8 cellular contexts compared by ENCODE assay signal in the genomic region with DNA sequence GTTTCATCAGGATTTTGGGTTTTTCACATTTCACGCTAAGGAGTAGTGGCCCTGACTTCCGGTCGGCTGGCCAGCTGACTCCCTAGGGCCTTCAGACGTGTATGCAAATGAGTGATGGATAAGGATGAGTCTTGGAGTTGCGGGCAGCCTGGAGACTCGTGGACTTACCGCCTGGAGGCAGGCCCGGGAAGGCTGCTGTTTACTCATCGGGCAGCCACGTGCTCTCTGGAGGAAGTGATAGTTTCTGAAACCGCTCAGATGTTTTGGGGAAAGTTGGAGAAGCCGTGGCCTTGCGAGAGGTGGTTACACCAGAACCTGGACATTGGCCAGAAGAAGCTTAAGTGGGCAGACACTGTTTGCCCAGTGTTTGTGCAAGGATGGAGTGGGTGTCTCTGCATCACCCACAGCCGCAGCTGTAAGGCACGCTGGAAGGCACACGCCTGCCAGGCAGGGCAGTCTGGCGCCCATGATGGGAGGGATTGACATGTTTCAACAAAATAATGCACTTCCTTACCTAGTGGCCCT. TPM values are rescaled to one million over a fixed set of nuclear protein-coding genes. Genes with fewer than 3 reads are reported as not detected.
DNase-seq lines count a peak whose midpoint lies in the region; ATAC-seq and TF ChIP-seq lines count a peak whose summit lies in the region.

No MANE protein-coding gene starts in this region.

- TF ChIP-seq EP300 in ovary (IDR thresholded peaks at IDR 0.05) = no peak

- H3K4me1 ChIP-seq in CD4-positive, alpha-beta memory T cell (ENCODE audit: insufficient read depth, low read length) = peaks cover 62% of the 10 kb centered on the region
- H3K4me1 ChIP-seq in ovary (ENCODE audit: insufficient read depth) = peaks cover 16% of the 10 kb centered on the region

- H3K27ac ChIP-seq in CD4-positive, alpha-beta memory T cell (ENCODE audit: low read depth, low read length) = peak overlapping the region; percentile 31
- H3K27ac ChIP-seq in HL-60 (replicated peaks) (peak overlapping the region; percentile 74), ovary (peak overlapping the region in 1 of 2 donors; percentile 54)

- TF ChIP-seq POLR2A in ovary (IDR thresholded peaks at IDR 0.05) = no peak

- H3K27me3 Mint-ChIP-seq in CD4-positive, alpha-beta memory T cell = no peaks in the 10 kb centered on the region
- no peaks in the 10 kb centered on the region for H3K27me3 Mint-ChIP-seq in activated CD8-positive, alpha-beta T cell treated with anti-CD3 and anti-CD28 coated beads for 36 hours

- ATAC-seq in activated CD8-positive, alpha-beta T cell treated with anti-CD3 and anti-CD28 coated beads for 36 hours = peak; percentile 43

- H3K27me3 ChIP-seq in CD4-positive, alpha-beta memory T cell (ENCODE audit: insufficient read depth, low read length) = no peaks in the 10 kb centered on the region
- H3K27me3 ChIP-seq in HL-60 (ENCODE audit: insufficient read depth, poor library complexity, severe bottlenecking) = no peaks in the 10 kb centered on the region
- H3K27me3 ChIP-seq in ovary = no peaks in the 10 kb centered on the region

- intact Hi-C loops in CD4-positive, alpha-beta memory T cell (cut with micrococcal nuclease) = no loop called here
- intact Hi-C loops in activated CD8-positive, alpha-beta T cell treated with anti-CD3 and anti-CD28 coated beads for 36 hours (cut with micrococcal nuclease) = no loop called here
- intact Hi-C loops in ovary (cut with DNase I) = no loop called here

- POLR2A ChIA-PET in CD4-positive, alpha-beta memory T cell (lab: Charles Lee; ENCODE audit: partially characterized antibody) = interaction anchor here (39.9 to 50.6 kb wide), 2 partner anchors 5 to 22 kb away, joined by 1713 read pairs; a partner anchor contains a TSS
- POLR2A ChIA-PET in activated CD8-positive, alpha-beta T cell treated with anti-CD3 and anti-CD28 coated beads for 36 hours (lab: Charles Lee) = interaction anchor here (1.5 kb wide), 1 partner anchor 13 kb away, joined by 3 read pairs; no protein-coding TSS in a partner anchor

- no peak for TF ChIP-seq CTCF in HL-60 (IDR thresholded peaks at IDR 0.05; ENCODE audit: insufficient read depth, low read length)
- TF ChIP-seq CTCF in activated CD8-positive, alpha-beta T cell treated with anti-CD3 and anti-CD28 coated beads for 36 hours (IDR thresholded peaks at IDR 0.05) = no peak
- peak in 1 of 3 donors; percentile 23 for TF ChIP-seq CTCF in ovary (IDR thresholded peaks at IDR 0.05)

- peak overlapping the region in 1 of 2 donors; percentile 17 for H3K4me3 ChIP-seq in CD4-positive, alpha-beta memory T cell (ENCODE audit: low read length in 2 of 2)
- H3K4me3 ChIP-seq in HL-60 (replicated peaks; ENCODE audit: insufficient read depth, low read length) (no peak overlapping the region), ovary (no peak overlapping the region)

- H3K36me3 ChIP-seq in CD4-positive, alpha-beta memory T cell (ENCODE audit: insufficient read depth, low read length) = no peaks in the 10 kb centered on the region
- H3K36me3 ChIP-seq in ovary = no peaks in the 10 kb centered on the region

- no peaks in the 10 kb centered on the region for H3K9me3 ChIP-seq in CD4-positive, alpha-beta memory T cell (ENCODE audit: control insufficient read depth in 1 of 2, low read length in 2 of 2)
- H3K9me3 ChIP-seq in ovary = no peaks in the 10 kb centered on the region

- H3K4me3 Mint-ChIP-seq in CD4-positive, alpha-beta memory T cell = peak overlapping the region in 7 of 8 donors; percentile 55 to 79 (median 70)
- H3K4me3 Mint-ChIP-seq in activated CD8-positive, alpha-beta T cell treated with anti-CD3 and anti-CD28 coated beads for 36 hours = no peak overlapping the region

- WGBS in ovary, 3 donors = 11 to 28% (median 14%) methylated on average over 17 of the region's 17 CpGs

- DNase-seq in CD4-positive, alpha-beta memory T cell = peak in 2 of 5 donors; percentile 25 to 33
- peak; percentile 97 to 98 for DNase-seq in HL-60 (ENCODE audit: low read depth in 1 of 2, low spot score in 1 of 2)
- DNase-seq in activated CD8-positive, alpha-beta T cell treated with anti-CD3 and anti-CD28 coated beads for 36 hours = no peak
- peak; percentile 93 for DNase-seq in fibroblast of the conjunctiva (ENCODE audit: low read depth)
- peak; percentile 79 to 88 (median 81) for DNase-seq in ovary
- no peak for DNase-seq in SK-N-DZ (ENCODE audit: low spot score)
- DNase-seq in NCI-H748 (lab: John Stamatoyannopoulos, UW; ENCODE audit: unreplicated experiment) = no peak
- no peak for DNase-seq in NCI-H526 treated with DMSO at 0.1 percent for 48 hours (lab: John Stamatoyannopoulos, UW)

- no peaks in the 10 kb centered on the region for H3K36me3 Mint-ChIP-seq in CD4-positive, alpha-beta memory T cell
- no peaks in the 10 kb centered on the region for H3K36me3 Mint-ChIP-seq in activated CD8-positive, alpha-beta T cell treated with anti-CD3 and anti-CD28 coated beads for 36 hours (ENCODE audit: low read depth)

- peaks cover 30 to 65% (median 42%) of the 10 kb centered on the region in 4 donors for H3K4me1 Mint-ChIP-seq in CD4-positive, alpha-beta memory T cell
- H3K4me1 Mint-ChIP-seq in activated CD8-positive, alpha-beta T cell treated with anti-CD3 and anti-CD28 coated beads for 36 hours (ENCODE audit: low read depth) = peaks cover 47% of the 10 kb centered on the region

- CTCF ChIA-PET in CD4-positive, alpha-beta memory T cell (lab: Charles Lee; ENCODE audit: partially characterized antibody) = interaction anchor here (1.2 to 8.5 kb wide), 2 partner anchors 19 kb away, joined by 3 to 79 read pairs; no protein-coding TSS in a partner anchor
- CTCF ChIA-PET in activated CD8-positive, alpha-beta T cell treated with anti-CD3 and anti-CD28 coated beads for 36 hours (lab: Charles Lee) = interaction anchor here (0.7 to 1.0 kb wide), 2 partner anchors 65 to 163 kb away, joined by 3 read pairs; no protein-coding TSS in a partner anchor

- H3K27ac Mint-ChIP-seq in CD4-positive, alpha-beta memory T cell = peak overlapping the region; percentile 82 to 96 (median 92)
- H3K27ac Mint-ChIP-seq in activated CD8-positive, alpha-beta T cell treated with anti-CD3 and anti-CD28 coated beads for 36 hours = peak overlapping the region; percentile 62

- no peaks in the 10 kb centered on the region for H3K9me3 Mint-ChIP-seq in CD4-positive, alpha-beta memory T cell
- H3K9me3 Mint-ChIP-seq in activated CD8-positive, alpha-beta T cell treated with anti-CD3 and anti-CD28 coated beads for 36 hours = no peaks in the 10 kb centered on the region

RNA-seq across cellular contexts. Expression of a gene that starts 23.1 kb away (rescaled TPM):
- total RNA-seq in CD4-positive, alpha-beta memory T cell = 100 to 1,000 TPM; 111 TPM
- 100 to 1,000 TPM; 150 to 201 TPM for polyA plus RNA-seq in CD4-positive, alpha-beta memory T cell
- total RNA-seq in activated CD8-positive, alpha-beta T cell treated with anti-CD3 and anti-CD28 coated beads for 36 hours = 100 to 1,000 TPM; 173 to 191 TPM
- 10 to 100 TPM; 11.4 to 27.6 (median 21.6) TPM for total RNA-seq in ovary
- polyA plus RNA-seq in ovary = 10 to 100 TPM; 10.3 to 14.3 TPM
- not detected in 2 replicates for polyA plus RNA-seq in SK-N-DZ (2014; cell fraction: cytosol; rRNA removed)
- not detected in 2 replicates for polyA plus RNA-seq in SK-N-DZ (2014; cell fraction: nucleus; rRNA removed)

Comparison
In these comparisons a context has a peak if more than half of its experiments do, and no peak if none do; other contexts are left out.
1. DNase-seq: peak in HL-60 (2 of 2), fibroblast of the conjunctiva (single experiment) and ovary (5 of 5); none in activated CD8-positive, alpha-beta T cell treated with anti-CD3 and anti-CD28 coated beads for 36 hours (single experiment), SK-N-DZ (single experiment), NCI-H748 (single experiment) and NCI-H526 treated with DMSO at 0.1 percent for 48 hours (single experiment).